ENCODE assay signal across 35 cellular contexts in the genomic region with DNA sequence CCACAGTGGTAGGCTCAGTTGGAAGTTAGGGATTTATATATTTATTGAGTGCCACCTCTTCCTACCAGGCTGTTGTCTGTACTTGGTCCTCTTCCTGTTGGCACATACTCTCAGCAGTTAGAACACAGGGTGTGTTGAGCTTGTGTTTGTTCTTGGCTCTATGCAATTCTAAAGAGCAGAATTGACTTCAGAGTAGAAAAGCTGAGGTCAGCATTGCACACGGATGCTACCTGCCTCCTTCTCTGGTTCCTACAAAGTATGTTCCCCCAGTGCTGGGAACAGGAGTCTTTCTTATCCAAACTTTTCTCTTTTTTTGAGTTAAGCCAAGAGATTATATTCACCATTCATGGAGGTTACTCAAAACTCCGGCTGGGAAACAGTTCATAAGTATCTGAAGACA. TPM values are rescaled to one million over a fixed set of nuclear protein-coding genes. Genes with fewer than 3 reads are reported as not detected.
"Had no signal": no experiment of that assay in that cellular context is flagged by ENCODE, and none has a peak within 500 bp of the region (broad histone marks: within the 10 kb centered on the region; RNA-seq: fewer than 3 reads in every experiment).

No MANE protein-coding gene starts in this region.

- H3K4me3 ChIP-seq: coronary artery, dorsolateral prefrontal cortex, esophagus squamous epithelium, gastroesophageal sphincter, heart left ventricle had no signal

- DNase-seq: activated CD4-positive, alpha-beta memory T cell treated with anti-CD3 and anti-CD28 coated beads for 36 hours; activated CD4-positive, alpha-beta T cell treated with anti-CD3 and anti-CD28 coated beads for 36 hours; activated CD4-positive, alpha-beta T cell treated with anti-CD3 and anti-CD28 coated beads, Interleukin-2, amount 10 ng/mL, durations not matched to agents 24 days and 14 days; activated CD4-positive, CD25-positive, alpha-beta regulatory T cell; activated CD4-positive, CD25-positive, alpha-beta regulatory T cell treated with anti-CD3 and anti-CD28 coated beads, Interleukin-2, amount 50 U/mL, for 72 hours; activated CD8-positive, alpha-beta memory T cell treated with anti-CD3 and anti-CD28 coated beads, Interleukin-2, amount 10 ng/mL, durations not matched to agents 7 days and 5 days; activated CD8-positive, alpha-beta memory T cell treated with anti-CD3 and anti-CD28 coated beads, Interleukin-2, amount 50 U/mL, for 4 hours; activated CD8-positive, alpha-beta T cell treated with anti-CD3 and anti-CD28 coated beads, Interleukin-2, amount 10 ng/mL, durations not matched to agents 7 days and 5 days; activated effector memory CD4-positive, alpha-beta T cell treated with anti-CD3 and anti-CD28 coated beads, Interleukin-2, amount 50 U/mL, for 16 hours; activated naive CD4-positive, alpha-beta T cell treated with anti-CD3 and anti-CD28 coated beads for 36 hours; activated naive CD8-positive, alpha-beta T cell treated with anti-CD3 and anti-CD28 coated beads, Interleukin-2, amount 10 ng/mL, durations not matched to agents 7 days and 5 days; activated T-cell treated with anti-CD3 and anti-CD28 coated beads, Interleukin-2, amount 50 U/mL, for 1 hour; activated T-cell treated with anti-CD3 and anti-CD28 coated beads, Interleukin-2, amount 50 U/mL, for 48 hours; amniotic stem cell; anterior cingulate cortex; brain microvascular endothelial cell; dorsolateral prefrontal cortex; effector memory CD4-positive, alpha-beta T cell; erythroblast; esophagus squamous epithelium; foreskin melanocyte; heart left ventricle; T-helper 2 cell had no signal

- H3K27ac Mint-ChIP-seq: activated CD4-positive, alpha-beta memory T cell treated with anti-CD3 and anti-CD28 coated beads for 36 hours; activated CD4-positive, alpha-beta T cell treated with anti-CD3 and anti-CD28 coated beads for 36 hours; activated CD4-positive, alpha-beta T cell treated with anti-CD3 and anti-CD28 coated beads, Interleukin-2, amount 10 ng/mL, durations not matched to agents 24 days and 14 days; activated CD8-positive, alpha-beta memory T cell treated with anti-CD3 and anti-CD28 coated beads, Interleukin-2, amount 10 ng/mL, durations not matched to agents 7 days and 5 days; activated CD8-positive, alpha-beta T cell treated with anti-CD3 and anti-CD28 coated beads, Interleukin-2, amount 10 ng/mL, durations not matched to agents 7 days and 5 days; activated naive CD4-positive, alpha-beta T cell treated with anti-CD3 and anti-CD28 coated beads for 36 hours; activated naive CD4-positive, alpha-beta T cell treated with anti-CD3 and anti-CD28 coated beads, Interleukin-2, amount 50 U/mL, for 24 hours; activated naive CD8-positive, alpha-beta T cell treated with anti-CD3 and anti-CD28 coated beads, Interleukin-2, amount 10 ng/mL, durations not matched to agents 7 days and 5 days; activated T-helper 1 cell treated with anti-CD3 and anti-CD28 coated beads, Interleukin-12 subunit alpha, Interleukin-12 subunit beta, Interleukin-2, Interleukin-4 antibody, amounts not matched to agents 30 ng/mL and 10 ng/mL and 1 ng/mL, durations not matched to agents 14 hours and 24 hours and 36 hours; activated T-helper 2 cell treated with anti-CD3 and anti-CD28 coated beads, Interferon-gamma antibody, Interleukin-2, Interleukin-4, amounts not matched to agents 10 μg/mL and 5 μg/mL and 100 μg/mL, durations not matched to agents 14 hours and 24 hours and 36 hours; dendritic cell treated with granulocyte-macrophage colony-stimulating factor and Interleukin-4, amounts not matched to agents 40 ng/mL and 50 ng/mL, for 4 days had no signal

- H3K9me3 ChIP-seq: esophagus squamous epithelium, gastroesophageal sphincter, heart left ventricle had no signal

- H3K36me3 Mint-ChIP-seq: activated CD4-positive, alpha-beta memory T cell treated with anti-CD3 and anti-CD28 coated beads for 36 hours; activated CD8-positive, alpha-beta memory T cell treated with anti-CD3 and anti-CD28 coated beads, Interleukin-2, amount 10 ng/mL, durations not matched to agents 7 days and 5 days; activated naive CD4-positive, alpha-beta T cell treated with anti-CD3 and anti-CD28 coated beads, Interleukin-2, amount 50 U/mL, for 24 hours; activated naive CD8-positive, alpha-beta T cell treated with anti-CD3 and anti-CD28 coated beads, Interleukin-2, amount 10 ng/mL, durations not matched to agents 7 days and 5 days had no signal

- H3K4me3 Mint-ChIP-seq: activated CD4-positive, alpha-beta memory T cell treated with anti-CD3 and anti-CD28 coated beads for 36 hours; activated CD4-positive, alpha-beta T cell treated with anti-CD3 and anti-CD28 coated beads for 36 hours; activated CD4-positive, alpha-beta T cell treated with anti-CD3 and anti-CD28 coated beads, Interleukin-2, amount 10 ng/mL, durations not matched to agents 24 days and 14 days; activated CD8-positive, alpha-beta memory T cell treated with anti-CD3 and anti-CD28 coated beads, Interleukin-2, amount 10 ng/mL, durations not matched to agents 7 days and 5 days; activated CD8-positive, alpha-beta T cell treated with anti-CD3 and anti-CD28 coated beads, Interleukin-2, amount 10 ng/mL, durations not matched to agents 7 days and 5 days; activated naive CD4-positive, alpha-beta T cell treated with anti-CD3 and anti-CD28 coated beads for 36 hours; activated naive CD4-positive, alpha-beta T cell treated with anti-CD3 and anti-CD28 coated beads, Interleukin-2, amount 50 U/mL, for 24 hours; activated naive CD8-positive, alpha-beta T cell treated with anti-CD3 and anti-CD28 coated beads, Interleukin-2, amount 10 ng/mL, durations not matched to agents 7 days and 5 days; activated T-helper 1 cell treated with anti-CD3 and anti-CD28 coated beads, Interleukin-12 subunit alpha, Interleukin-12 subunit beta, Interleukin-2, Interleukin-4 antibody, amounts not matched to agents 30 ng/mL and 10 ng/mL and 1 ng/mL, durations not matched to agents 14 hours and 24 hours and 36 hours; central memory CD8-positive, alpha-beta T cell; dendritic cell treated with granulocyte-macrophage colony-stimulating factor and Interleukin-4, amounts not matched to agents 40 ng/mL and 50 ng/mL, for 4 days had no signal

- H3K36me3 ChIP-seq: brain microvascular endothelial cell, esophagus squamous epithelium, gastroesophageal sphincter, heart left ventricle had no signal

- H3K27me3 ChIP-seq: brain microvascular endothelial cell, gastroesophageal sphincter had no signal

- H3K27me3 Mint-ChIP-seq: activated CD4-positive, alpha-beta T cell treated with anti-CD3 and anti-CD28 coated beads for 36 hours; activated naive CD4-positive, alpha-beta T cell treated with anti-CD3 and anti-CD28 coated beads, Interleukin-2, amount 50 U/mL, for 24 hours; activated naive CD8-positive, alpha-beta T cell treated with anti-CD3 and anti-CD28 coated beads, Interleukin-2, amount 10 ng/mL, durations not matched to agents 7 days and 5 days had no signal

- ATAC-seq: activated CD4-positive, alpha-beta T cell treated with anti-CD3 and anti-CD28 coated beads for 36 hours; activated CD8-positive, alpha-beta memory T cell treated with anti-CD3 and anti-CD28 coated beads, Interleukin-2, amount 10 ng/mL, durations not matched to agents 7 days and 5 days; activated CD8-positive, alpha-beta T cell treated with anti-CD3 and anti-CD28 coated beads, Interleukin-2, amount 10 ng/mL, durations not matched to agents 7 days and 5 days; gastroesophageal sphincter; heart left ventricle had no signal

- H3K27ac ChIP-seq: brain microvascular endothelial cell, coronary artery, esophagus squamous epithelium, gastroesophageal sphincter, heart left ventricle had no signal

- FAIRE-seq: astrocyte, bronchial epithelial cell had no signal

- H3K9me3 Mint-ChIP-seq: activated CD4-positive, alpha-beta memory T cell treated with anti-CD3 and anti-CD28 coated beads for 36 hours; activated naive CD4-positive, alpha-beta T cell treated with anti-CD3 and anti-CD28 coated beads for 36 hours; activated naive CD4-positive, alpha-beta T cell treated with anti-CD3 and anti-CD28 coated beads, Interleukin-2, amount 50 U/mL, for 24 hours; activated T-helper 1 cell treated with anti-CD3 and anti-CD28 coated beads, Interleukin-12 subunit alpha, Interleukin-12 subunit beta, Interleukin-2, Interleukin-4 antibody, amounts not matched to agents 30 ng/mL and 10 ng/mL and 1 ng/mL, durations not matched to agents 14 hours and 24 hours and 36 hours; activated T-helper 2 cell treated with anti-CD3 and anti-CD28 coated beads, Interferon-gamma antibody, Interleukin-2, Interleukin-4, amounts not matched to agents 10 μg/mL and 5 μg/mL and 100 μg/mL, durations not matched to agents 14 hours and 24 hours and 36 hours; central memory CD8-positive, alpha-beta T cell; dendritic cell treated with granulocyte-macrophage colony-stimulating factor and Interleukin-4, amounts not matched to agents 40 ng/mL and 50 ng/mL, for 4 days had no signal

- H3K4me1 ChIP-seq: esophagus squamous epithelium, gastroesophageal sphincter, heart left ventricle had no signal

RNA-seq across cellular contexts. Expression of gene CD53, which starts 16.5 kb away (rescaled TPM):
- total RNA-seq: astrocyte, bronchial epithelial cell, fibroblast of lung, fibroblast of villous mesenchyme, glomerular endothelial cell had no signal
- polyA plus RNA-seq: fibroblast of lung had no signal
